21 cellular contexts compared by ENCODE assay signal in genomic region chr14:24329073-24329663, GRCh38. TPM values are rescaled to one million over a fixed set of nuclear protein-coding genes. Genes with fewer than 3 reads are reported as not detected.
A peak's percentile ranks its signal among the peaks of the same experiment; 100 is the strongest.
DNase-seq lines count a peak whose midpoint lies in the region; ATAC-seq and TF ChIP-seq lines count a peak whose summit lies in the region.
"Had no signal": no experiment of that assay in that cellular context is flagged by ENCODE, and none has a peak within 500 bp of the region (broad histone marks: within the 10 kb centered on the region; RNA-seq: fewer than 3 reads in every experiment).

No MANE protein-coding gene starts in this region.

- H3K9me3 Mint-ChIP-seq in activated CD4-positive, alpha-beta memory T cell treated with anti-CD3 and anti-CD28 coated beads for 36 hours: no peaks in the 10 kb centered on the region
- no peaks in the 10 kb centered on the region for H3K9me3 Mint-ChIP-seq in natural killer cell treated with Interleukin-12 subunit alpha and Interleukin-12 subunit beta and Interleukin-15 and Interleukin-18, amount 100 ng/mL, for 72 hours
- H3K9me3 Mint-ChIP-seq: activated B cell treated with CpG ODN at 0.5 μM for 24 hours; activated naive CD4-positive, alpha-beta T cell treated with anti-CD3 and anti-CD28 coated beads, Interleukin-2, amount 50 U/mL, for 24 hours; activated T-cell treated with anti-CD3 and anti-CD28 coated beads, Interleukin-2, amount 50 U/mL, for 4 hours; nephron; T-helper 2 cell treated with Interferon-gamma antibody and Interleukin-4, amounts not matched to agents 5 μg/mL and 100 μg/mL, for 36 hours had no signal

- peak overlapping the region in 8 of 11 experiments; percentile 20 to 60 (median 32); a peak in 11 of 22 replicates for H3K27ac ChIP-seq in BLaER1 treated with 17β-estradiol and CSF1 and Interleukin-3, amounts not matched to agents 10 nM and 100 nM
- peak overlapping the region; percentile 61 for H3K27ac ChIP-seq in HL-60 (replicated peaks)
- no peak overlapping the region for H3K27ac ChIP-seq in A673 (ENCODE audit: low read depth, low read length, poor library complexity, severe bottlenecking)
- H3K27ac ChIP-seq: ascending aorta, sigmoid colon, SJCRH30 had no signal

- H3K4me1 Mint-ChIP-seq in activated CD4-positive, alpha-beta memory T cell treated with anti-CD3 and anti-CD28 coated beads for 36 hours (ENCODE audit: low read depth): peaks cover 40% of the 10 kb centered on the region
- peaks cover 50 to 62% of the 10 kb centered on the region in 2 donors for H3K4me1 Mint-ChIP-seq in natural killer cell treated with Interleukin-12 subunit alpha and Interleukin-12 subunit beta and Interleukin-15 and Interleukin-18, amount 100 ng/mL, for 72 hours (ENCODE audit: low read depth in 2 of 2)

- peak overlapping the region in 8 of 11 experiments; percentile 10 to 46 (median 30); a peak in 7 of 22 replicates for H3K9ac ChIP-seq in BLaER1 treated with 17β-estradiol and CSF1 and Interleukin-3, amounts not matched to agents 10 nM and 100 nM

- peaks cover 20 to 34% (median 26%) of the 10 kb centered on the region in 11 experiments for H3K27me3 ChIP-seq in BLaER1 treated with 17β-estradiol and CSF1 and Interleukin-3, amounts not matched to agents 10 nM and 100 nM
- H3K27me3 ChIP-seq in HL-60 (ENCODE audit: insufficient read depth, poor library complexity, severe bottlenecking) (peaks cover 2% of the 10 kb centered on the region), A673 (replicated peaks; ENCODE audit: insufficient read depth, low read depth, low read length, poor library complexity) (no peaks in the 10 kb centered on the region)

- peaks cover 0 to 14% (median 5%) of the 10 kb centered on the region in 11 experiments; a peak in 9 of 22 replicates for H4K20me1 ChIP-seq in BLaER1 treated with 17β-estradiol and CSF1 and Interleukin-3, amounts not matched to agents 10 nM and 100 nM

- H3K27me3 Mint-ChIP-seq in activated CD4-positive, alpha-beta memory T cell treated with anti-CD3 and anti-CD28 coated beads for 36 hours: peaks cover 12% of the 10 kb centered on the region
- H3K27me3 Mint-ChIP-seq in natural killer cell treated with Interleukin-12 subunit alpha and Interleukin-12 subunit beta and Interleukin-15 and Interleukin-18, amount 100 ng/mL, for 72 hours: peaks cover 0 to 13% of the 10 kb centered on the region in 2 donors

- DNase-seq in HL-60 (ENCODE audit: low read depth in 1 of 2, low spot score in 1 of 2) (peak in 1 of 2 experiments; percentile 77), A673 (ENCODE audit: low spot score) (no peak), G401 (ENCODE audit: low spot score) (no peak), T-helper 2 cell (no peak)
- DNase-seq in activated CD4-positive, alpha-beta memory T cell treated with anti-CD3 and anti-CD28 coated beads for 36 hours: no peak
- DNase-seq in natural killer cell treated with Interleukin-12 subunit alpha and Interleukin-12 subunit beta and Interleukin-15 and Interleukin-18, amount 100 ng/mL, for 72 hours (ENCODE audit: low spot score): peak; percentile 55
- no peak for DNase-seq in activated effector memory CD4-positive, alpha-beta T cell treated with anti-CD3 and anti-CD28 coated beads, Interleukin-2, amount 50 U/mL, for 16 hours
- DNase-seq: activated B cell treated with CpG ODN at 0.5 μM for 24 hours, DMS79 treated with DMSO at 0.1 percent for 48 hours, NCI-H1436 treated with DMSO at 0.1 percent for 48 hours, NCI-H524, SJCRH30 had no signal

- H3K27ac Mint-ChIP-seq in activated CD4-positive, alpha-beta memory T cell treated with anti-CD3 and anti-CD28 coated beads for 36 hours: peak overlapping the region; percentile 42
- H3K27ac Mint-ChIP-seq in natural killer cell treated with Interleukin-12 subunit alpha and Interleukin-12 subunit beta and Interleukin-15 and Interleukin-18, amount 100 ng/mL, for 72 hours: peak overlapping the region; percentile 69 to 88
- H3K27ac Mint-ChIP-seq: activated B cell treated with CpG ODN at 0.5 μM for 24 hours; activated naive CD4-positive, alpha-beta T cell treated with anti-CD3 and anti-CD28 coated beads, Interleukin-2, amount 50 U/mL, for 24 hours; nephron; T-helper 2 cell treated with Interferon-gamma antibody and Interleukin-4, amounts not matched to agents 5 μg/mL and 100 μg/mL, for 36 hours had no signal

- in situ Hi-C loops in G401 (cut with HindIII; ENCODE audit: low sequenced_read_pairs): no loop called here

- intact Hi-C loops in activated CD4-positive, alpha-beta memory T cell treated with anti-CD3 and anti-CD28 coated beads for 36 hours (cut with micrococcal nuclease): no loop called here
- intact Hi-C loops in A673 (cut with micrococcal nuclease; ENCODE audit: unreplicated experiment): no loop called here

- no peak for ATAC-seq in natural killer cell treated with Interleukin-12 subunit alpha and Interleukin-12 subunit beta and Interleukin-15 and Interleukin-18, amount 100 ng/mL, for 72 hours
- ATAC-seq: left lobe of liver had no signal

- CTCF ChIA-PET in activated CD4-positive, alpha-beta memory T cell treated with anti-CD3 and anti-CD28 coated beads for 36 hours (lab: Charles Lee): interaction anchor here (0.7 to 25.4 kb wide), 5 partner anchors 8 to 156 kb away, joined by 3 to 968 read pairs (median 3); partner anchors contain the start of genes CBLN3, CIDEB, KHNYN and LTB4R
- CTCF ChIA-PET in A673 (lab: Charles Lee): interaction anchor here (1.2 to 1.3 kb wide), 2 partner anchors 102 to 108 kb away, joined by 3 to 7 read pairs; no protein-coding TSS in a partner anchor

- peak overlapping the region in 1 of 10 experiments; percentile 23; a peak in 1 of 20 replicates for H3K4me3 ChIP-seq in BLaER1 treated with 17β-estradiol and CSF1 and Interleukin-3, amounts not matched to agents 10 nM and 100 nM
- H3K4me3 ChIP-seq in HL-60 (replicated peaks; ENCODE audit: insufficient read depth, low read length): no peak overlapping the region
- H3K4me3 ChIP-seq in A673 (ENCODE audit: low read depth, low read length, poor library complexity, severe bottlenecking): no peak overlapping the region
- H3K4me3 ChIP-seq: ascending aorta, sigmoid colon, SJCRH30 had no signal

- TF ChIP-seq CTCF in HL-60 (IDR thresholded peaks at IDR 0.05; ENCODE audit: insufficient read depth, low read length) (no peak), A673 (conservative IDR thresholded peaks at IDR 0.05; ENCODE audit: low read depth, low read length) (no peak)

- no peaks in the 10 kb centered on the region for H3K9me3 ChIP-seq in BLaER1 treated with 17β-estradiol and CSF1 and Interleukin-3, amounts not matched to agents 10 nM and 100 nM (replicated peaks in 1 of 11)
- no peaks in the 10 kb centered on the region for H3K9me3 ChIP-seq in A673 (ENCODE audit: low read depth, low read length, poor library complexity, severe bottlenecking)
- H3K9me3 ChIP-seq: ascending aorta, sigmoid colon, SJCRH30 had no signal

- H3K36me3 ChIP-seq in BLaER1 treated with 17β-estradiol and CSF1 and Interleukin-3, amounts not matched to agents 10 nM and 100 nM: no peaks in the 10 kb centered on the region
- H3K36me3 ChIP-seq in A673 (ENCODE audit: insufficient read depth, low read length, poor library complexity, severe bottlenecking): no peaks in the 10 kb centered on the region
- H3K36me3 ChIP-seq: ascending aorta, sigmoid colon, SJCRH30 had no signal

- no TSS peak for BruUV-seq in A673 (replicated peaks; lab: Mats Ljungman, UMichigan)

- H3K4me2 ChIP-seq in BLaER1 treated with 17β-estradiol and CSF1 and Interleukin-3, amounts not matched to agents 10 nM and 100 nM: peak overlapping the region; percentile 53 to 94 (median 80)

- POLR2A ChIA-PET in activated CD4-positive, alpha-beta memory T cell treated with anti-CD3 and anti-CD28 coated beads for 36 hours (lab: Charles Lee): interaction anchor here (0.9 kb wide), 1 partner anchor 101 kb away, joined by 3 read pairs; the partner anchor contains the start of genes CBLN3 and KHNYN
- POLR2A ChIA-PET in A673 (lab: Charles Lee; ENCODE audit: low non-redundant PET): no interaction called here

- peaks cover 75 to 94% (median 88%) of the 10 kb centered on the region in 10 experiments for H3K4me1 ChIP-seq in BLaER1 treated with 17β-estradiol and CSF1 and Interleukin-3, amounts not matched to agents 10 nM and 100 nM
- H3K4me1 ChIP-seq in A673 (ENCODE audit: insufficient read depth, low read length, poor library complexity, severe bottlenecking): peaks cover 6% of the 10 kb centered on the region

- no peak overlapping the region for H3K4me3 Mint-ChIP-seq in activated CD4-positive, alpha-beta memory T cell treated with anti-CD3 and anti-CD28 coated beads for 36 hours
- peak overlapping the region; percentile 59 for H3K4me3 Mint-ChIP-seq in natural killer cell treated with Interleukin-12 subunit alpha and Interleukin-12 subunit beta and Interleukin-15 and Interleukin-18, amount 100 ng/mL, for 72 hours
- H3K4me3 Mint-ChIP-seq: activated B cell treated with CpG ODN at 0.5 μM for 24 hours; activated naive CD4-positive, alpha-beta T cell treated with anti-CD3 and anti-CD28 coated beads, Interleukin-2, amount 50 U/mL, for 24 hours; activated T-cell treated with anti-CD3 and anti-CD28 coated beads, Interleukin-2, amount 50 U/mL, for 4 hours; nephron; T-helper 2 cell treated with Interferon-gamma antibody and Interleukin-4, amounts not matched to agents 5 μg/mL and 100 μg/mL, for 36 hours had no signal

- no peaks in the 10 kb centered on the region for H3K36me3 Mint-ChIP-seq in activated CD4-positive, alpha-beta memory T cell treated with anti-CD3 and anti-CD28 coated beads for 36 hours
- H3K36me3 Mint-ChIP-seq in natural killer cell treated with Interleukin-12 subunit alpha and Interleukin-12 subunit beta and Interleukin-15 and Interleukin-18, amount 100 ng/mL, for 72 hours: no peaks in the 10 kb centered on the region
- H3K36me3 Mint-ChIP-seq: activated naive CD4-positive, alpha-beta T cell treated with anti-CD3 and anti-CD28 coated beads, Interleukin-2, amount 50 U/mL, for 24 hours had no signal

RNA-seq across cellular contexts. Expression of gene ADCY4, which starts 5.7 kb away (rescaled TPM):
- total RNA-seq in activated CD4-positive, alpha-beta memory T cell treated with anti-CD3 and anti-CD28 coated beads for 36 hours: 1 to 10 TPM; 1.6 to 2.4 TPM
- 1 to 10 TPM; 1.0 to 1.9 TPM for total RNA-seq in natural killer cell treated with Interleukin-12 subunit alpha and Interleukin-12 subunit beta and Interleukin-15 and Interleukin-18, amount 100 ng/mL, for 72 hours
- 0.84 and 1.5 TPM in 2 replicates for total RNA-seq in A673 (2021)
- total RNA-seq in G401 (2014; rRNA removed; shearing (Covaris generic)): not detected in 2 replicates
- total RNA-seq: M059J, SJCRH30 had no signal

RNA-seq across cellular contexts. Expression of gene RIPK3, which starts 10.6 kb away (rescaled TPM):
- total RNA-seq in activated CD4-positive, alpha-beta memory T cell treated with anti-CD3 and anti-CD28 coated beads for 36 hours: 10 to 100 TPM; 11.0 to 11.8 TPM
- 10 to 100 TPM; 12.5 to 15.5 TPM for total RNA-seq in natural killer cell treated with Interleukin-12 subunit alpha and Interleukin-12 subunit beta and Interleukin-15 and Interleukin-18, amount 100 ng/mL, for 72 hours
- not detected in 2 replicates for total RNA-seq in A673 (2021)
- total RNA-seq in G401 (2014; rRNA removed; shearing (Covaris generic)): not detected in 2 replicates
- total RNA-seq: M059J, SJCRH30 had no signal

RNA-seq across cellular contexts. Expression of gene LTB4R, which starts 17.9 kb away (rescaled TPM):
- 10 to 100 TPM; 15.4 to 16.7 TPM for total RNA-seq in activated CD4-positive, alpha-beta memory T cell treated with anti-CD3 and anti-CD28 coated beads for 36 hours
- 10 to 100 TPM; 13.2 to 37.3 TPM for total RNA-seq in natural killer cell treated with Interleukin-12 subunit alpha and Interleukin-12 subunit beta and Interleukin-15 and Interleukin-18, amount 100 ng/mL, for 72 hours
- total RNA-seq in A673 (2021): 6.6 and 8.9 TPM in 2 replicates
- 1.6 and 5.7 TPM in 2 replicates for total RNA-seq in G401 (2014; rRNA removed; shearing (Covaris generic))

RNA-seq across cellular contexts. Expression of gene LTB4R2, which starts 19.2 kb away (rescaled TPM):
- total RNA-seq in activated CD4-positive, alpha-beta memory T cell treated with anti-CD3 and anti-CD28 coated beads for 36 hours: 1 to 10 TPM; 9.4 to 9.6 TPM
- total RNA-seq in natural killer cell treated with Interleukin-12 subunit alpha and Interleukin-12 subunit beta and Interleukin-15 and Interleukin-18, amount 100 ng/mL, for 72 hours: 10 to 100 TPM; 13.7 to 27.1 TPM
- total RNA-seq in A673 (2021): 7.6 and 9.0 TPM in 2 replicates
- 1.8 and 5.4 TPM in 2 replicates for total RNA-seq in G401 (2014; rRNA removed; shearing (Covaris generic))

RNA-seq across cellular contexts. Expression of gene CIDEB, which starts 21.4 kb away (rescaled TPM):
- total RNA-seq in activated CD4-positive, alpha-beta memory T cell treated with anti-CD3 and anti-CD28 coated beads for 36 hours: 10 to 100 TPM; 22.6 to 25.8 TPM
- total RNA-seq in natural killer cell treated with Interleukin-12 subunit alpha and Interleukin-12 subunit beta and Interleukin-15 and Interleukin-18, amount 100 ng/mL, for 72 hours: 10 to 100 TPM in 1 of 2 donors, 1 to 10 TPM in 1; 6.8 to 20.2 TPM
- total RNA-seq in A673 (2021): 0.42 TPM in 1 of 2 replicates, not detected in the other
- 1.7 TPM in 1 of 2 replicates, not detected in the other for total RNA-seq in G401 (2014; rRNA removed; shearing (Covaris generic))
- total RNA-seq: M059J had no signal

Comparison
In these comparisons a context has a peak if more than half of its experiments do, and no peak if none do; other contexts are left out.
1. RNA of gene RIPK3, which starts 10.6 kb away (total RNA-seq): 12.5 to 15.5 TPM in natural killer cell treated with Interleukin-12 subunit alpha and Interleukin-12 subunit beta and Interleukin-15 and Interleukin-18, amount 100 ng/mL, for 72 hours and 11.0 to 11.8 TPM in activated CD4-positive, alpha-beta memory T cell treated with anti-CD3 and anti-CD28 coated beads for 36 hours; not detected in A673 and not detected in G401; every median in the first group is over 10 times any median in the second.